1 cellular context compared by ENCODE assay signal in the genomic region with DNA sequence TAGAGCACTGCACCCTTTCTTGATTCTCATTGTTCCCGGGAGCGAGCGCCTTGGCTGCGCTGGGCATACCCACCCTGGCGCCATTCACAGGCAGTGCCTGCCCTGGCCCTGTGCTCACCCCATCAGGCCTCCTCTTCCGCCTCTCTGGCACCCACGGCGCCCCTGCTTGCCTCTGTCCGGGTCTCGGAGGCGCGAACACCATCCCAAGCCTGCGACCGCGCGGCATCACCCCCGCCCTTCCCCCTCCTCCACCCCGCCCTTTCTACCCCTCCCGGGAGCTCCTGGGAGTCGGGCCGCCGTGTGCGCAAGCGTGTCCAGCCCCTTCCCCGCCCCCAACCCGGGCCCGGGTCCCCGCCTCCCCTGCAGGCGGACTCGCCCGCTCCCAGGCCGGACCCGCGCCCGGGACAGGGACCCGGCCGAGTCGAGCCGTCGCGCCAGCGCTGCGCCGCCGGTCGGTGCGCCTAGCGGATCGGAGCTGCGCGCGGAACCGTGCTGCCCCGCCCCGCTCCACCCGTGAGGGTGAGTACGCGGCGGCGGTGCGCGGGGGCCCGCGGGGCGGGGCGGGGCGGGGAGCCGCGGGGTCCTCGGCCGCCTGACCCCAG.
TF ChIP-seq lines count a peak whose summit lies in the region.

A gene with protein sequence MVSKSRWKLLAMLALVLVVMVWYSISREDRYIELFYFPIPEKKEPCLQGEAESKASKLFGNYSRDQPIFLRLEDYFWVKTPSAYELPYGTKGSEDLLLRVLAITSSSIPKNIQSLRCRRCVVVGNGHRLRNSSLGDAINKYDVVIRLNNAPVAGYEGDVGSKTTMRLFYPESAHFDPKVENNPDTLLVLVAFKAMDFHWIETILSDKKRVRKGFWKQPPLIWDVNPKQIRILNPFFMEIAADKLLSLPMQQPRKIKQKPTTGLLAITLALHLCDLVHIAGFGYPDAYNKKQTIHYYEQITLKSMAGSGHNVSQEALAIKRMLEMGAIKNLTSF (plus strand): TSS at position 363 of the 602 bp plus-strand sequence. CDS start 50,470 bp downstream, outside the sequence.

TF ChIP-seq in HepG2, 621 proteins besides CTCF, POLR2A, EP300 and RAD21 (continued from another document and continues in another):
- TF ChIP-seq, protein P1, sequence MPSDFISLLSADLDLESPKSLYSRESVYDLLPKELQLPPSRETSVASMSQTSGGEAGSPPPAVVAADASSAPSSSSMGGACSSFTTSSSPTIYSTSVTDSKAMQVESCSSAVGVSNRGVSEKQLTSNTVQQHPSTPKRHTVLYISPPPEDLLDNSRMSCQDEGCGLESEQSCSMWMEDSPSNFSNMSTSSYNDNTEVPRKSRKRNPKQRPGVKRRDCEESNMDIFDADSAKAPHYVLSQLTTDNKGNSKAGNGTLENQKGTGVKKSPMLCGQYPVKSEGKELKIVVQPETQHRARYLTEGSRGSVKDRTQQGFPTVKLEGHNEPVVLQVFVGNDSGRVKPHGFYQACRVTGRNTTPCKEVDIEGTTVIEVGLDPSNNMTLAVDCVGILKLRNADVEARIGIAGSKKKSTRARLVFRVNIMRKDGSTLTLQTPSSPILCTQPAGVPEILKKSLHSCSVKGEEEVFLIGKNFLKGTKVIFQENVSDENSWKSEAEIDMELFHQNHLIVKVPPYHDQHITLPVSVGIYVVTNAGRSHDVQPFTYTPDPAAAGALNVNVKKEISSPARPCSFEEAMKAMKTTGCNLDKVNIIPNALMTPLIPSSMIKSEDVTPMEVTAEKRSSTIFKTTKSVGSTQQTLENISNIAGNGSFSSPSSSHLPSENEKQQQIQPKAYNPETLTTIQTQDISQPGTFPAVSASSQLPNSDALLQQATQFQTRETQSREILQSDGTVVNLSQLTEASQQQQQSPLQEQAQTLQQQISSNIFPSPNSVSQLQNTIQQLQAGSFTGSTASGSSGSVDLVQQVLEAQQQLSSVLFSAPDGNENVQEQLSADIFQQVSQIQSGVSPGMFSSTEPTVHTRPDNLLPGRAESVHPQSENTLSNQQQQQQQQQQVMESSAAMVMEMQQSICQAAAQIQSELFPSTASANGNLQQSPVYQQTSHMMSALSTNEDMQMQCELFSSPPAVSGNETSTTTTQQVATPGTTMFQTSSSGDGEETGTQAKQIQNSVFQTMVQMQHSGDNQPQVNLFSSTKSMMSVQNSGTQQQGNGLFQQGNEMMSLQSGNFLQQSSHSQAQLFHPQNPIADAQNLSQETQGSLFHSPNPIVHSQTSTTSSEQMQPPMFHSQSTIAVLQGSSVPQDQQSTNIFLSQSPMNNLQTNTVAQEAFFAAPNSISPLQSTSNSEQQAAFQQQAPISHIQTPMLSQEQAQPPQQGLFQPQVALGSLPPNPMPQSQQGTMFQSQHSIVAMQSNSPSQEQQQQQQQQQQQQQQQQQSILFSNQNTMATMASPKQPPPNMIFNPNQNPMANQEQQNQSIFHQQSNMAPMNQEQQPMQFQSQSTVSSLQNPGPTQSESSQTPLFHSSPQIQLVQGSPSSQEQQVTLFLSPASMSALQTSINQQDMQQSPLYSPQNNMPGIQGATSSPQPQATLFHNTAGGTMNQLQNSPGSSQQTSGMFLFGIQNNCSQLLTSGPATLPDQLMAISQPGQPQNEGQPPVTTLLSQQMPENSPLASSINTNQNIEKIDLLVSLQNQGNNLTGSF (CRISPR knock-in tag; IDR thresholded peaks at IDR 0.05) = no peak; the same call in 1 of the 2 replicates
- 0 out of 2 replicates have a peak, but pooled peaks have one; percentile 41 for TF ChIP-seq MXD4 (CRISPR knock-in tag; IDR thresholded peaks at IDR 0.05)
- TF ChIP-seq BHLHE40 (IDR thresholded peaks at IDR 0.05; ENCODE audit: low read length) = no peak
- no peak for TF ChIP-seq KMT2A (CRISPR knock-in tag; IDR thresholded peaks at IDR 0.05)
- TF ChIP-seq ZNF296 (CRISPR knock-in tag; conservative IDR thresholded peaks at IDR 0.05) = peak; percentile 63; the same call in 1 of the 2 replicates
- no peak for TF ChIP-seq KLF9 (CRISPR knock-in tag; IDR thresholded peaks at IDR 0.05; ENCODE audit: low read depth)
- TF ChIP-seq TRIM24 (CRISPR knock-in tag; IDR thresholded peaks at IDR 0.05) = no peak
- no peak for TF ChIP-seq ZNF12 (CRISPR knock-in tag; IDR thresholded peaks at IDR 0.05)
- no peak for TF ChIP-seq ZNF737 (CRISPR knock-in tag; IDR thresholded peaks at IDR 0.05; ENCODE audit: borderline replicate concordance)
- no peak for TF ChIP-seq ELF1 (CRISPR knock-in tag; IDR thresholded peaks at IDR 0.05)
- TF ChIP-seq ZSCAN12 (CRISPR knock-in tag; IDR thresholded peaks at IDR 0.05) = no peak
- no peak for TF ChIP-seq ZNF44 (CRISPR knock-in tag; IDR thresholded peaks at IDR 0.05)
- TF ChIP-seq, protein P2, sequence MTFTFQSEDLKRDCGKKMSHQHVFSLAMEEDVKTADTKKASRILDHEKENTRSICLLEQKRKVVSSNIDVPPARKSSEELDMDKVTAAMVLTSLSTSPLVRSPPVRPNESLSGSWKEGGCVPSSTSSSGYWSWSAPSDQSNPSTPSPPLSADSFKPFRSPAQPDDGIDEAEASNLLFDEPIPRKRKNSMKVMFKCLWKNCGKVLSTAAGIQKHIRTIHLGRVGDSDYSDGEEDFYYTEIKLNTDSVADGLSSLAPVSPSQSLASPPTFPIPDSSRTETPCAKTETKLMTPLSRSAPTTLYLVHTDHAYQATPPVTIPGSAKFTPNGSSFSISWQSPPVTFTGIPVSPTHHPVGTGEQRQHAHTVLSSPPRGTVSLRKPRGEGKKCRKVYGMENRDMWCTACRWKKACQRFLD (CRISPR knock-in tag; IDR thresholded peaks at IDR 0.05; ENCODE audit: borderline replicate concordance) = no peak
- TF ChIP-seq MED1 (CRISPR knock-in tag; IDR thresholded peaks at IDR 0.05) = no peak
- TF ChIP-seq TBX3 (IDR thresholded peaks at IDR 0.05; ENCODE audit: borderline replicate concordance) = no peak
- TF ChIP-seq HOXD1 (CRISPR knock-in tag; IDR thresholded peaks at IDR 0.05) = no peak
- TF ChIP-seq ZNF24 (IDR thresholded peaks at IDR 0.05) = no peak
- TF ChIP-seq CHCHD3 (CRISPR knock-in tag; IDR thresholded peaks at IDR 0.05) = no peak
- TF ChIP-seq, protein P3, sequence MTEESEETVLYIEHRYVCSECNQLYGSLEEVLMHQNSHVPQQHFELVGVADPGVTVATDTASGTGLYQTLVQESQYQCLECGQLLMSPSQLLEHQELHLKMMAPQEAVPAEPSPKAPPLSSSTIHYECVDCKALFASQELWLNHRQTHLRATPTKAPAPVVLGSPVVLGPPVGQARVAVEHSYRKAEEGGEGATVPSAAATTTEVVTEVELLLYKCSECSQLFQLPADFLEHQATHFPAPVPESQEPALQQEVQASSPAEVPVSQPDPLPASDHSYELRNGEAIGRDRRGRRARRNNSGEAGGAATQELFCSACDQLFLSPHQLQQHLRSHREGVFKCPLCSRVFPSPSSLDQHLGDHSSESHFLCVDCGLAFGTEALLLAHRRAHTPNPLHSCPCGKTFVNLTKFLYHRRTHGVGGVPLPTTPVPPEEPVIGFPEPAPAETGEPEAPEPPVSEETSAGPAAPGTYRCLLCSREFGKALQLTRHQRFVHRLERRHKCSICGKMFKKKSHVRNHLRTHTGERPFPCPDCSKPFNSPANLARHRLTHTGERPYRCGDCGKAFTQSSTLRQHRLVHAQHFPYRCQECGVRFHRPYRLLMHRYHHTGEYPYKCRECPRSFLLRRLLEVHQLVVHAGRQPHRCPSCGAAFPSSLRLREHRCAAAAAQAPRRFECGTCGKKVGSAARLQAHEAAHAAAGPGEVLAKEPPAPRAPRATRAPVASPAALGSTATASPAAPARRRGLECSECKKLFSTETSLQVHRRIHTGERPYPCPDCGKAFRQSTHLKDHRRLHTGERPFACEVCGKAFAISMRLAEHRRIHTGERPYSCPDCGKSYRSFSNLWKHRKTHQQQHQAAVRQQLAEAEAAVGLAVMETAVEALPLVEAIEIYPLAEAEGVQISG (CRISPR knock-in tag; IDR thresholded peaks at IDR 0.05) = 0 out of 2 replicates have a peak, but pooled peaks have one; percentile 37
- TF ChIP-seq NFE2L1 (CRISPR knock-in tag; IDR thresholded peaks at IDR 0.05; ENCODE audit: borderline replicate concordance) = no peak
- TF ChIP-seq CBX2 (IDR thresholded peaks at IDR 0.05; ENCODE audit: low read depth, low read length) = no peak
- TF ChIP-seq CBX2 (CRISPR knock-in tag; IDR thresholded peaks at IDR 0.05; ENCODE audit: low read depth) = no peak
- TF ChIP-seq RNF2 (conservative IDR thresholded peaks at IDR 0.05; ENCODE audit: low read depth) = no peak
- TF ChIP-seq, protein P4, sequence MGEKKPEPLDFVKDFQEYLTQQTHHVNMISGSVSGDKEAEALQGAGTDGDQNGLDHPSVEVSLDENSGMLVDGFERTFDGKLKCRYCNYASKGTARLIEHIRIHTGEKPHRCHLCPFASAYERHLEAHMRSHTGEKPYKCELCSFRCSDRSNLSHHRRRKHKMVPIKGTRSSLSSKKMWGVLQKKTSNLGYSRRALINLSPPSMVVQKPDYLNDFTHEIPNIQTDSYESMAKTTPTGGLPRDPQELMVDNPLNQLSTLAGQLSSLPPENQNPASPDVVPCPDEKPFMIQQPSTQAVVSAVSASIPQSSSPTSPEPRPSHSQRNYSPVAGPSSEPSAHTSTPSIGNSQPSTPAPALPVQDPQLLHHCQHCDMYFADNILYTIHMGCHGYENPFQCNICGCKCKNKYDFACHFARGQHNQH (CRISPR knock-in tag; IDR thresholded peaks at IDR 0.05) = 0 out of 2 replicates have a peak, but pooled peaks have one; percentile 13
- TF ChIP-seq HNF4A (CRISPR knock-in tag; IDR thresholded peaks at IDR 0.05) = 0 out of 2 replicates have a peak, but pooled peaks have one; percentile 16
- TF ChIP-seq MIXL1 (CRISPR knock-in tag; IDR thresholded peaks at IDR 0.05) = no peak
- no peak for TF ChIP-seq GATAD2A (CRISPR knock-in tag; IDR thresholded peaks at IDR 0.05)
- TF ChIP-seq ZNF549 (CRISPR knock-in tag; IDR thresholded peaks at IDR 0.05) = no peak
- TF ChIP-seq, protein P5, sequence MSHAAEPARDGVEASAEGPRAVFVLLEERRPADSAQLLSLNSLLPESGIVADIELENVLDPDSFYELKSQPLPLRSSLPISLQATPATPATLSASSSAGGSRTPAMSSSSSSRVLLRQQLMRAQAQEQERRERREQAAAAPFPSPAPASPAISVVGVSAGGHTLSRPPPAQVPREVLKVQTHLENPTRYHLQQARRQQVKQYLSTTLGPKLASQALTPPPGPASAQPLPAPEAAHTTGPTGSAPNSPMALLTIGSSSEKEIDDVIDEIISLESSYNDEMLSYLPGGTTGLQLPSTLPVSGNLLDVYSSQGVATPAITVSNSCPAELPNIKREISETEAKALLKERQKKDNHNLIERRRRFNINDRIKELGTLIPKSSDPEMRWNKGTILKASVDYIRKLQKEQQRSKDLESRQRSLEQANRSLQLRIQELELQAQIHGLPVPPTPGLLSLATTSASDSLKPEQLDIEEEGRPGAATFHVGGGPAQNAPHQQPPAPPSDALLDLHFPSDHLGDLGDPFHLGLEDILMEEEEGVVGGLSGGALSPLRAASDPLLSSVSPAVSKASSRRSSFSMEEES (CRISPR knock-in tag; IDR thresholded peaks at IDR 0.05) = no peak
- TF ChIP-seq ZNF777 (CRISPR knock-in tag; IDR thresholded peaks at IDR 0.05) = no peak
- no peak for TF ChIP-seq ZNF256 (CRISPR knock-in tag; conservative IDR thresholded peaks at IDR 0.05)
- TF ChIP-seq SP5 (CRISPR knock-in tag; IDR thresholded peaks at IDR 0.05; ENCODE audit: borderline replicate concordance, low read depth) = 0 out of 2 replicates have a peak, but pooled peaks have one; percentile 19
- no peak for TF ChIP-seq MIER3 (CRISPR knock-in tag; IDR thresholded peaks at IDR 0.05; ENCODE audit: borderline replicate concordance)
- TF ChIP-seq KDM5B (CRISPR knock-in tag; IDR thresholded peaks at IDR 0.05; ENCODE audit: borderline replicate concordance) = no peak
- TF ChIP-seq TP53 (CRISPR knock-in tag; conservative IDR thresholded peaks at IDR 0.05) = no peak
- TF ChIP-seq, protein P6, sequence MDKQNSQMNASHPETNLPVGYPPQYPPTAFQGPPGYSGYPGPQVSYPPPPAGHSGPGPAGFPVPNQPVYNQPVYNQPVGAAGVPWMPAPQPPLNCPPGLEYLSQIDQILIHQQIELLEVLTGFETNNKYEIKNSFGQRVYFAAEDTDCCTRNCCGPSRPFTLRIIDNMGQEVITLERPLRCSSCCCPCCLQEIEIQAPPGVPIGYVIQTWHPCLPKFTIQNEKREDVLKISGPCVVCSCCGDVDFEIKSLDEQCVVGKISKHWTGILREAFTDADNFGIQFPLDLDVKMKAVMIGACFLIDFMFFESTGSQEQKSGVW (CRISPR knock-in tag; IDR thresholded peaks at IDR 0.05; ENCODE audit: borderline replicate concordance) = no peak
- TF ChIP-seq ZNF7 (CRISPR knock-in tag; IDR thresholded peaks at IDR 0.05) = no peak
- TF ChIP-seq, protein P7, sequence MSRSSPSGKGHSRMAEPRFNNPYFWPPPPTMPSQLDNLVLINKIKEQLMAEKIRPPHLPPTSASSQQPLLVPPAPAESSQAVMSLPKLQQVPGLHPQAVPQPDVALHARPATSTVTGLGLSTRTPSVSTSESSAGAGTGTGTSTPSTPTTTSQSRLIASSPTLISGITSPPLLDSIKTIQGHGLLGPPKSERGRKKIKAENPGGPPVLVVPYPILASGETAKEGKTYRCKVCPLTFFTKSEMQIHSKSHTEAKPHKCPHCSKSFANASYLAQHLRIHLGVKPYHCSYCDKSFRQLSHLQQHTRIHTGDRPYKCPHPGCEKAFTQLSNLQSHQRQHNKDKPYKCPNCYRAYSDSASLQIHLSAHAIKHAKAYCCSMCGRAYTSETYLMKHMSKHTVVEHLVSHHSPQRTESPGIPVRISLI (CRISPR knock-in tag; IDR thresholded peaks at IDR 0.05; ENCODE audit: borderline replicate concordance) = no peak
- no peak for TF ChIP-seq ZNF292 (CRISPR knock-in tag; IDR thresholded peaks at IDR 0.05; ENCODE audit: borderline replicate concordance, low read depth)
- TF ChIP-seq, protein P8, sequence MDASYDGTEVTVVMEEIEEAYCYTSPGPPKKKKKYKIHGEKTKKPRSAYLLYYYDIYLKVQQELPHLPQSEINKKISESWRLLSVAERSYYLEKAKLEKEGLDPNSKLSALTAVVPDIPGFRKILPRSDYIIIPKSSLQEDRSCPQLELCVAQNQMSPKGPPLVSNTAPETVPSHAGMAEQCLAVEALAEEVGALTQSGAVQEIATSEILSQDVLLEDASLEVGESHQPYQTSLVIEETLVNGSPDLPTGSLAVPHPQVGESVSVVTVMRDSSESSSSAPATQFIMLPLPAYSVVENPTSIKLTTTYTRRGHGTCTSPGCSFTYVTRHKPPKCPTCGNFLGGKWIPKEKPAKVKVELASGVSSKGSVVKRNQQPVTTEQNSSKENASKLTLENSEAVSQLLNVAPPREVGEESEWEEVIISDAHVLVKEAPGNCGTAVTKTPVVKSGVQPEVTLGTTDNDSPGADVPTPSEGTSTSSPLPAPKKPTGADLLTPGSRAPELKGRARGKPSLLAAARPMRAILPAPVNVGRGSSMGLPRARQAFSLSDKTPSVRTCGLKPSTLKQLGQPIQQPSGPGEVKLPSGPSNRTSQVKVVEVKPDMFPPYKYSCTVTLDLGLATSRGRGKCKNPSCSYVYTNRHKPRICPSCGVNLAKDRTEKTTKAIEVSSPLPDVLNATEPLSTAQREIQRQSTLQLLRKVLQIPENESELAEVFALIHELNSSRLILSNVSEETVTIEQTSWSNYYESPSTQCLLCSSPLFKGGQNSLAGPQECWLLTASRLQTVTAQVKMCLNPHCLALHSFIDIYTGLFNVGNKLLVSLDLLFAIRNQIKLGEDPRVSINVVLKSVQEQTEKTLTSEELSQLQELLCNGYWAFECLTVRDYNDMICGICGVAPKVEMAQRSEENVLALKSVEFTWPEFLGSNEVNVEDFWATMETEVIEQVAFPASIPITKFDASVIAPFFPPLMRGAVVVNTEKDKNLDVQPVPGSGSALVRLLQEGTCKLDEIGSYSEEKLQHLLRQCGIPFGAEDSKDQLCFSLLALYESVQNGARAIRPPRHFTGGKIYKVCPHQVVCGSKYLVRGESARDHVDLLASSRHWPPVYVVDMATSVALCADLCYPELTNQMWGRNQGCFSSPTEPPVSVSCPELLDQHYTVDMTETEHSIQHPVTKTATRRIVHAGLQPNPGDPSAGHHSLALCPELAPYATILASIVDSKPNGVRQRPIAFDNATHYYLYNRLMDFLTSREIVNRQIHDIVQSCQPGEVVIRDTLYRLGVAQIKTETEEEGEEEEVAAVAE (CRISPR knock-in tag; IDR thresholded peaks at IDR 0.05; ENCODE audit: borderline replicate concordance) = no peak
- no peak for TF ChIP-seq ZFP36L2 (CRISPR knock-in tag; IDR thresholded peaks at IDR 0.05)
- TF ChIP-seq SAP130 (CRISPR knock-in tag; IDR thresholded peaks at IDR 0.05; ENCODE audit: low read depth) = peak; percentile 71
